Comparison of ENCODE assay signal across 8 cellular contexts in genomic region chr15:75456710-75457109, GRCh38. TPM values are rescaled to one million over a fixed set of nuclear protein-coding genes. Genes with fewer than 3 reads are reported as not detected.
A peak's percentile ranks its signal among the peaks of the same experiment; 100 is the strongest.
DNase-seq lines count a peak whose midpoint lies in the region; ATAC-seq lines count a peak whose summit lies in the region.

No MANE protein-coding gene starts in this region.

- peaks cover 27% of the 10 kb centered on the region for H3K4me1 ChIP-seq in CD4-positive, CD25-positive, alpha-beta regulatory T cell (ENCODE audit: control insufficient read depth, insufficient read depth, low read length, poor library complexity, severe bottlenecking)

- POLR2A ChIA-PET in naive thymus-derived CD8-positive, alpha-beta T cell (lab: Charles Lee), result interaction anchor here (2.2 to 7.7 kb wide), 6 partner anchors 8 to 183 kb away, joined by 10 to 207 read pairs (median 38); partner anchors contain the start of genes IMP3, MAN2C1 and SNUPN

- no peaks in the 10 kb centered on the region for H3K27me3 ChIP-seq in CD4-positive, CD25-positive, alpha-beta regulatory T cell (ENCODE audit: control insufficient read depth, insufficient read depth, low read length)

- H3K4me1 Mint-ChIP-seq in CD4-positive, CD25-positive, alpha-beta regulatory T cell, result peaks cover 4 to 23% (median 9%) of the 10 kb centered on the region in 4 donors
- H3K4me1 Mint-ChIP-seq in IgD-negative memory B cell, result peaks cover 7 to 18% (median 14%) of the 10 kb centered on the region in 3 donors
- H3K4me1 Mint-ChIP-seq in naive thymus-derived CD8-positive, alpha-beta T cell, result peaks cover 16 to 29% (median 21%) of the 10 kb centered on the region in 4 donors

- no peaks in the 10 kb centered on the region for H3K36me3 Mint-ChIP-seq in CD4-positive, CD25-positive, alpha-beta regulatory T cell
- no peaks in the 10 kb centered on the region for H3K36me3 Mint-ChIP-seq in IgD-negative memory B cell
- no peaks in the 10 kb centered on the region for H3K36me3 Mint-ChIP-seq in naive thymus-derived CD8-positive, alpha-beta T cell

- H3K9me3 Mint-ChIP-seq in CD4-positive, CD25-positive, alpha-beta regulatory T cell, result no peaks in the 10 kb centered on the region
- no peaks in the 10 kb centered on the region for H3K9me3 Mint-ChIP-seq in IgD-negative memory B cell
- peaks cover 0 to 1% (median 0%) of the 10 kb centered on the region in 9 donors for H3K9me3 Mint-ChIP-seq in naive thymus-derived CD8-positive, alpha-beta T cell

- no peak overlapping the region for H3K4me3 ChIP-seq in CD4-positive, CD25-positive, alpha-beta regulatory T cell (ENCODE audit: low read depth, low read length)

- no peak for ATAC-seq in CD4-positive, CD25-positive, alpha-beta regulatory T cell (ENCODE audit: low read depth in 2 of 2)
- no peak for ATAC-seq in naive thymus-derived CD8-positive, alpha-beta T cell
- ATAC-seq in GM21390 (IDR thresholded peaks at IDR 0.05; ENCODE audit: unreplicated experiment), result no peak
- no peak for ATAC-seq in HG03097 (IDR thresholded peaks at IDR 0.05; ENCODE audit: low FRiP score, unreplicated experiment)

- H3K27ac Mint-ChIP-seq in CD4-positive, CD25-positive, alpha-beta regulatory T cell, result peak overlapping the region in 2 of 3 donors; percentile 88 to 96
- H3K27ac Mint-ChIP-seq in IgD-negative memory B cell, result peak overlapping the region in 1 of 3 donors; percentile 95
- peak overlapping the region; percentile 82 to 98 (median 91) for H3K27ac Mint-ChIP-seq in naive thymus-derived CD8-positive, alpha-beta T cell

- no peaks in the 10 kb centered on the region for H3K36me3 ChIP-seq in CD4-positive, CD25-positive, alpha-beta regulatory T cell (ENCODE audit: control insufficient read depth, insufficient read depth, low read length)

- peak overlapping the region; percentile 90 to 97 (median 94) for H3K4me3 Mint-ChIP-seq in CD4-positive, CD25-positive, alpha-beta regulatory T cell
- peak overlapping the region; percentile 25 to 95 (median 92) for H3K4me3 Mint-ChIP-seq in IgD-negative memory B cell
- peak overlapping the region; percentile 89 to 97 (median 94) for H3K4me3 Mint-ChIP-seq in naive thymus-derived CD8-positive, alpha-beta T cell

- H3K9me3 ChIP-seq in CD4-positive, CD25-positive, alpha-beta regulatory T cell (ENCODE audit: control insufficient read depth in 2 of 2, low read length in 2 of 2), result no peaks in the 10 kb centered on the region

- no peaks in the 10 kb centered on the region for H3K27me3 Mint-ChIP-seq in CD4-positive, CD25-positive, alpha-beta regulatory T cell
- no peaks in the 10 kb centered on the region for H3K27me3 Mint-ChIP-seq in IgD-negative memory B cell
- H3K27me3 Mint-ChIP-seq in naive thymus-derived CD8-positive, alpha-beta T cell, result no peaks in the 10 kb centered on the region

- no peak for DNase-seq in CD4-positive, CD25-positive, alpha-beta regulatory T cell
- peak; percentile 8 for DNase-seq in astrocyte of the hippocampus (ENCODE audit: low read depth, low spot score)
- DNase-seq in naive thymus-derived CD8-positive, alpha-beta T cell, result no peak
- DNase-seq in stimulated activated CD4-positive, alpha-beta T cell treated with anti-CD3 and anti-CD28 coated beads, Interleukin-2, amount 100 ng/mL, for 48 hours, result no peak
- no peak for DNase-seq in SHP77 (lab: John Stamatoyannopoulos, UW)

- H3K27ac ChIP-seq in CD4-positive, CD25-positive, alpha-beta regulatory T cell (ENCODE audit: insufficient read depth, low read length, poor library complexity, severe bottlenecking), result peak overlapping the region; percentile 99

RNA-seq across cellular contexts. Expression of gene SIN3A, which starts 5.2 kb away (rescaled TPM):
- total RNA-seq in CD4-positive, CD25-positive, alpha-beta regulatory T cell, result 123 TPM
- polyA plus RNA-seq in CD4-positive, CD25-positive, alpha-beta regulatory T cell, result 10 to 100 TPM; 13.6 to 15.0 (median 14.8) TPM
- 15.9 TPM for polyA plus RNA-seq in IgD-negative memory B cell
- total RNA-seq in naive thymus-derived CD8-positive, alpha-beta T cell, result 100 to 1,000 TPM; 130 to 137 TPM
- 10 to 100 TPM; 12.4 to 17.0 (median 12.7) TPM for polyA plus RNA-seq in naive thymus-derived CD8-positive, alpha-beta T cell
